In genomic region chr14:32256606-32257005, GRCh38 we compare ENCODE assay signal across 1 cellular context.
TF ChIP-seq lines count a peak whose summit lies in the region.

No MANE protein-coding gene starts in this region.

TF ChIP-seq in GM23338, 12 proteins besides CTCF, POLR2A, EP300 and RAD21 (continued from another document):
- TF ChIP-seq ZNF462 (CRISPR knock-in tag; IDR thresholded peaks at IDR 0.05) (no peak), EZH2phosphoT487 (IDR thresholded peaks at IDR 0.05; ENCODE audit: unreplicated experiment) (no peak), STAT1 (IDR thresholded peaks at IDR 0.05; ENCODE audit: unreplicated experiment) (no peak), ETS1 (IDR thresholded peaks at IDR 0.05) (no peak), ZNF114 (CRISPR knock-in tag; IDR thresholded peaks at IDR 0.05) (no peak), ZNF331 (CRISPR knock-in tag; IDR thresholded peaks at IDR 0.05; ENCODE audit: low read depth) (no peak), NANOG (IDR thresholded peaks at IDR 0.05; ENCODE audit: borderline replicate concordance) (no peak), CREB1 (CRISPR knock-in tag; IDR thresholded peaks at IDR 0.05; ENCODE audit: low read depth) (no peak)
- TF ChIP-seq, protein P1, sequence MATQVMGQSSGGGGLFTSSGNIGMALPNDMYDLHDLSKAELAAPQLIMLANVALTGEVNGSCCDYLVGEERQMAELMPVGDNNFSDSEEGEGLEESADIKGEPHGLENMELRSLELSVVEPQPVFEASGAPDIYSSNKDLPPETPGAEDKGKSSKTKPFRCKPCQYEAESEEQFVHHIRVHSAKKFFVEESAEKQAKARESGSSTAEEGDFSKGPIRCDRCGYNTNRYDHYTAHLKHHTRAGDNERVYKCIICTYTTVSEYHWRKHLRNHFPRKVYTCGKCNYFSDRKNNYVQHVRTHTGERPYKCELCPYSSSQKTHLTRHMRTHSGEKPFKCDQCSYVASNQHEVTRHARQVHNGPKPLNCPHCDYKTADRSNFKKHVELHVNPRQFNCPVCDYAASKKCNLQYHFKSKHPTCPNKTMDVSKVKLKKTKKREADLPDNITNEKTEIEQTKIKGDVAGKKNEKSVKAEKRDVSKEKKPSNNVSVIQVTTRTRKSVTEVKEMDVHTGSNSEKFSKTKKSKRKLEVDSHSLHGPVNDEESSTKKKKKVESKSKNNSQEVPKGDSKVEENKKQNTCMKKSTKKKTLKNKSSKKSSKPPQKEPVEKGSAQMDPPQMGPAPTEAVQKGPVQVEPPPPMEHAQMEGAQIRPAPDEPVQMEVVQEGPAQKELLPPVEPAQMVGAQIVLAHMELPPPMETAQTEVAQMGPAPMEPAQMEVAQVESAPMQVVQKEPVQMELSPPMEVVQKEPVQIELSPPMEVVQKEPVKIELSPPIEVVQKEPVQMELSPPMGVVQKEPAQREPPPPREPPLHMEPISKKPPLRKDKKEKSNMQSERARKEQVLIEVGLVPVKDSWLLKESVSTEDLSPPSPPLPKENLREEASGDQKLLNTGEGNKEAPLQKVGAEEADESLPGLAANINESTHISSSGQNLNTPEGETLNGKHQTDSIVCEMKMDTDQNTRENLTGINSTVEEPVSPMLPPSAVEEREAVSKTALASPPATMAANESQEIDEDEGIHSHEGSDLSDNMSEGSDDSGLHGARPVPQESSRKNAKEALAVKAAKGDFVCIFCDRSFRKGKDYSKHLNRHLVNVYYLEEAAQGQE (IDR thresholded peaks at IDR 0.05; ENCODE audit: unreplicated experiment) = no peak
